Comparison of ENCODE assay signal across 1 cellular context in the genomic region with DNA sequence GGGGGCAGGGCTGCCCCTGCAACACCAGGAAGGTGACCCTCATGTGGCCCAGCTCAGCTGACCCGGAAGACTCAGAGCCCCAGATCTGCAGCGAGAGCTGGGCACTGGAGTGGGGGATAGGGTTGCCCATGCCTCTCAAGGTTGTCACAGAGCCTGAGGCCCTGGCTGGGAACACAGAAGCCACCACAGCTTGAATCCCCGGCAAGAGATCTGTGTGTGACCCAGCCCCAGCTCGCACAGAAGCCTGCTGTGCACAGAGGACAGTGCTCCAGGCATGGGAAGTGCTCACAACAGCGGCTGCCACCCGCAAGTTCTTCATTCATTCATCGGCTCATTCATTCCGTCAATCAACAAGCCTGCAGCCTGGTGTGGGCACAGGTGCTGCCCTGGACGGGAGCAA.
TF ChIP-seq lines count a peak whose summit lies in the region.

No MANE protein-coding gene starts in this region.

TF ChIP-seq in GM23338, 12 proteins besides CTCF, POLR2A, EP300 and RAD21:
- TF ChIP-seq NANOG (IDR thresholded peaks at IDR 0.05; ENCODE audit: borderline replicate concordance) = no peak
- no peak for TF ChIP-seq ZNF114 (CRISPR knock-in tag; IDR thresholded peaks at IDR 0.05)
